8 cellular contexts compared by ENCODE assay signal in the genomic region with DNA sequence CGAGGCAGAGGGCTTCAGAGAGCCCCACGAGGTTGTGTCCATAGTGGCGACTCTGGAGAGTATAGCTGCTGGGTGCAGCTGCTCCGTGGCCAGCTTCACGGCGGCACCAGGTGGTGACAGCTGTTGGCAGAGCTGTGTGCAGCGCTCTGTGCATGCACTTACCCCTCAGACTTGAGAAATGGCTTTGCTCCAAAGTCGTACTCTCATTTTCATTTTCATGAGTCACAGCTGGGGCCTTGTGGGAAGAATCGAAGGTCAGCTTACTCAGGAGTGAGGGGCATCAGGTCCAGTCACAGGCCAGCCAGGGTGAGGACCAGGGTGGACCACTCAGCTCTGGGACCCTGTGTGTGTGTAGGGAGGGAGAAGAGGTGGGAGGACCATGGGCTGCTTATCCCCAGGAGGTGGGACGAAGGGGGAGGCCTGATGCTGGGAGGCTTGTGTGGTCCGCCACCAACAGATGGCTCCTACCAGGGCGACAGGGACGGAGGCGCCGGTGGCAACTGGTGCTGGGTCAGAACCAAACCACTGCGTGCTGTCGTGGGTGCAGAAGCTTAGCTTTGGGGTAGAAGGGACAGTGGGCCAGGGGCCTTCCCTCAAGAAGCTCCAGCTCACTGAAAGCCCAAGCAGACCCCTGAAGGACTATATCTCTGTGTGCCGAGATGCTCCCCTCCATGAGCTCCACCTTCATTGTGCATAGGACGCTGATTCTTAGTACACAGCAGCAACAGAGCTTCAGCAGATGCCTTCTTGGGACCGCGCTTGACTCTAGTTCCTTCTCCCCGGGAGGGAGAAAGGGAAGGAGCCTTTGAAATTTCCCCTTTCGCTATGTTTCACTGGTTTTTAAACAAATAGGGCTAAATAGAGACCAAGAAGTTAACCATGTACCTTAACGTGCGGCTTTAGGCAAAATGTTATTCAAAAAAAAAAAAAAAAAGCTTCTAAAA.
DNase-seq lines count a peak whose midpoint lies in the region; ATAC-seq and TF ChIP-seq lines count a peak whose summit lies in the region.

No MANE protein-coding gene starts in this region.

- no peak for TF ChIP-seq CTCF in SU-DHL-6 (IDR thresholded peaks at IDR 0.05; ENCODE audit: insufficient read depth, low read length, poor library complexity, severe bottlenecking)
- no peak for TF ChIP-seq CTCF in nephron progenitor cell (IDR thresholded peaks at IDR 0.05)
- TF ChIP-seq CTCF in osteoblast (IDR thresholded peaks at IDR 0.05; ENCODE audit: extremely low read depth, low read depth, low read length) = no peak

- H3K36me3 Mint-ChIP-seq in nephron progenitor cell (ENCODE audit: low read depth) = no peaks in the 10 kb centered on the region

- H3K9me3 ChIP-seq in BLaER1 treated with 17β-estradiol and CSF1 and Interleukin-3, amounts not matched to agents 10 nM and 100 nM (replicated peaks in 1 of 11) = no peaks in the 10 kb centered on the region
- H3K9me3 ChIP-seq in SU-DHL-6 (ENCODE audit: insufficient read depth, low read length) (no peaks in the 10 kb centered on the region), osteoblast (ENCODE audit: low read depth, low read length) (no peaks in the 10 kb centered on the region)

- no peak overlapping the region for H3K4me3 Mint-ChIP-seq in nephron progenitor cell

- H3K79me2 ChIP-seq in SU-DHL-6 (ENCODE audit: insufficient read depth, low read length) (no peaks in the 10 kb centered on the region), osteoblast (ENCODE audit: insufficient read depth, low read length) (no peaks in the 10 kb centered on the region)

- H3K4me1 ChIP-seq in BLaER1 treated with 17β-estradiol and CSF1 and Interleukin-3, amounts not matched to agents 10 nM and 100 nM = peaks cover 97 to 100% (median 100%) of the 10 kb centered on the region in 10 experiments
- no peaks in the 10 kb centered on the region for H3K4me1 ChIP-seq in osteoblast (ENCODE audit: insufficient read depth, low read length)

- DNase-seq in iris pigment epithelial cell (ENCODE audit: low read depth) = peak; percentile 5
- DNase-seq in nephron progenitor cell = no peak
- no peak for DNase-seq in osteoblast (ENCODE audit: insufficient read length, low spot score, missing footprints)
- DNase-seq in activated CD8-positive, alpha-beta memory T cell treated with anti-CD3 and anti-CD28 coated beads, Interleukin-2, amount 50 U/mL, for 4 hours = no peak

- no peaks in the 10 kb centered on the region for H3F3A ChIP-seq in SU-DHL-6 (ENCODE audit: insufficient read depth)

- H3K27me3 Mint-ChIP-seq in nephron progenitor cell (ENCODE audit: low read depth, poor library complexity) = peaks cover 2% of the 10 kb centered on the region

- no peak overlapping the region for H3K27ac Mint-ChIP-seq in nephron progenitor cell

- no peaks in the 10 kb centered on the region for H3K27me3 ChIP-seq in BLaER1 treated with 17β-estradiol and CSF1 and Interleukin-3, amounts not matched to agents 10 nM and 100 nM
- H3K27me3 ChIP-seq in SU-DHL-6 (ENCODE audit: low read length) (no peaks in the 10 kb centered on the region), osteoblast (ENCODE audit: insufficient read depth, low read length) (no peaks in the 10 kb centered on the region)

- no peaks in the 10 kb centered on the region for H3K4me1 Mint-ChIP-seq in nephron progenitor cell

- no peaks in the 10 kb centered on the region for H3K9me3 Mint-ChIP-seq in nephron progenitor cell

- peaks cover 69 to 100% (median 100%) of the 10 kb centered on the region in 11 experiments for H4K20me1 ChIP-seq in BLaER1 treated with 17β-estradiol and CSF1 and Interleukin-3, amounts not matched to agents 10 nM and 100 nM
- H4K20me1 ChIP-seq in SU-DHL-6 (ENCODE audit: low read depth, low read length) = no peaks in the 10 kb centered on the region; the same call in 1 of the 2 replicates
- H4K20me1 ChIP-seq in osteoblast (ENCODE audit: insufficient read depth, low read length) = no peaks in the 10 kb centered on the region

- peak overlapping the region; percentile 43 to 80 (median 66) for H3K9ac ChIP-seq in BLaER1 treated with 17β-estradiol and CSF1 and Interleukin-3, amounts not matched to agents 10 nM and 100 nM
- no peak overlapping the region; the same call in 1 of the 2 replicates for H3K9ac ChIP-seq in SU-DHL-6 (ENCODE audit: low read length)

- H3K27ac ChIP-seq in BLaER1 treated with 17β-estradiol and CSF1 and Interleukin-3, amounts not matched to agents 10 nM and 100 nM = peak overlapping the region; percentile 38 to 89 (median 74); a peak in 21 of 22 replicates
- H3K27ac ChIP-seq in SU-DHL-6 (ENCODE audit: low read depth, low read length) (peak overlapping the region; percentile 13; the same call in 1 of the 2 replicates), osteoblast (ENCODE audit: low read depth, low read length) (no peak overlapping the region)

- peak overlapping the region in 9 of 10 experiments; percentile 15 to 52 (median 35); a peak in 15 of 20 replicates for H3K4me3 ChIP-seq in BLaER1 treated with 17β-estradiol and CSF1 and Interleukin-3, amounts not matched to agents 10 nM and 100 nM
- H3K4me3 ChIP-seq in SU-DHL-6 (ENCODE audit: insufficient read depth, low read length, poor library complexity, severe bottlenecking) (no peak overlapping the region), osteoblast (ENCODE audit: insufficient read depth, low read length) (no peak overlapping the region)

- peaks cover 10 to 74% (median 39%) of the 10 kb centered on the region in 11 experiments; a peak in 18 of 22 replicates for H3K36me3 ChIP-seq in BLaER1 treated with 17β-estradiol and CSF1 and Interleukin-3, amounts not matched to agents 10 nM and 100 nM
- H3K36me3 ChIP-seq in SU-DHL-6 (ENCODE audit: low read length) = no peaks in the 10 kb centered on the region
- no peaks in the 10 kb centered on the region for H3K36me3 ChIP-seq in osteoblast (ENCODE audit: insufficient read depth, low read length)

- H3K9me2 ChIP-seq in SU-DHL-6 (replicated peaks; ENCODE audit: insufficient read depth, low read length) = no peaks in the 10 kb centered on the region

- no peak overlapping the region for H2AFZ ChIP-seq in SU-DHL-6 (ENCODE audit: low read depth, low read length, severe bottlenecking)
- no peak overlapping the region for H2AFZ ChIP-seq in osteoblast (ENCODE audit: low read length)

- peak overlapping the region; percentile 82 to 97 (median 93) for H3K4me2 ChIP-seq in BLaER1 treated with 17β-estradiol and CSF1 and Interleukin-3, amounts not matched to agents 10 nM and 100 nM
- H3K4me2 ChIP-seq in SU-DHL-6 (ENCODE audit: low read depth, low read length, poor library complexity, severe bottlenecking) (peak overlapping the region; percentile 57), osteoblast (ENCODE audit: insufficient read depth, low read length) (no peak overlapping the region)

- ATAC-seq in GM18861 (IDR thresholded peaks at IDR 0.05; ENCODE audit: unreplicated experiment) (peak; percentile 46), HG02938 (IDR thresholded peaks at IDR 0.05; ENCODE audit: unreplicated experiment) (peak; percentile 65)

Comparison
In these comparisons a context has a peak if more than half of its experiments do, and no peak if none do; other contexts are left out.
1. H3K4me3 ChIP-seq: peak in BLaER1 treated with 17β-estradiol and CSF1 and Interleukin-3, amounts not matched to agents 10 nM and 100 nM (9 of 10); none in SU-DHL-6 (single experiment) and osteoblast (single experiment).